Comparison of ENCODE assay signal across 1 cellular context in the genomic region with DNA sequence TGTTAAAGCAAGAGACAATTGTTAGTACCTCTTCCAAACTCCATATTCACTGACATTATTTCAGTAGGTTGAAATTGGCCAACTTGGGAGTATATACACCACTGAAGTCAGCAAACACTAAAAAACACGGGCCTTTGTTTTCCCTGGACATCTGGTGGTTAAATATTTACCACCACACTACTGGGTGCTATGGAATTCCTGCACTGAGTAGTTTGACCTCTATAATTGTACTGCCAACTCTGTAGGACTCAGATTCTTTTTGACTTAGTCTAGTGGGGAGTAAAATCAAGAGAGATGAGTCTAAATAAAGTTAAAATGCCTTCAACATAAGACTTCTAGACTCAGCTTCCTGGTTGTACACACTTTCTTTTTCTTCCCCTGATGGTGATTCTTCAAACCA.
TF ChIP-seq lines count a peak whose summit lies in the region.

No MANE protein-coding gene starts in this region.

TF ChIP-seq in HepG2, 621 proteins besides CTCF, POLR2A, EP300 and RAD21 (continued from another document and continues in another):
- TF ChIP-seq, protein P1, sequence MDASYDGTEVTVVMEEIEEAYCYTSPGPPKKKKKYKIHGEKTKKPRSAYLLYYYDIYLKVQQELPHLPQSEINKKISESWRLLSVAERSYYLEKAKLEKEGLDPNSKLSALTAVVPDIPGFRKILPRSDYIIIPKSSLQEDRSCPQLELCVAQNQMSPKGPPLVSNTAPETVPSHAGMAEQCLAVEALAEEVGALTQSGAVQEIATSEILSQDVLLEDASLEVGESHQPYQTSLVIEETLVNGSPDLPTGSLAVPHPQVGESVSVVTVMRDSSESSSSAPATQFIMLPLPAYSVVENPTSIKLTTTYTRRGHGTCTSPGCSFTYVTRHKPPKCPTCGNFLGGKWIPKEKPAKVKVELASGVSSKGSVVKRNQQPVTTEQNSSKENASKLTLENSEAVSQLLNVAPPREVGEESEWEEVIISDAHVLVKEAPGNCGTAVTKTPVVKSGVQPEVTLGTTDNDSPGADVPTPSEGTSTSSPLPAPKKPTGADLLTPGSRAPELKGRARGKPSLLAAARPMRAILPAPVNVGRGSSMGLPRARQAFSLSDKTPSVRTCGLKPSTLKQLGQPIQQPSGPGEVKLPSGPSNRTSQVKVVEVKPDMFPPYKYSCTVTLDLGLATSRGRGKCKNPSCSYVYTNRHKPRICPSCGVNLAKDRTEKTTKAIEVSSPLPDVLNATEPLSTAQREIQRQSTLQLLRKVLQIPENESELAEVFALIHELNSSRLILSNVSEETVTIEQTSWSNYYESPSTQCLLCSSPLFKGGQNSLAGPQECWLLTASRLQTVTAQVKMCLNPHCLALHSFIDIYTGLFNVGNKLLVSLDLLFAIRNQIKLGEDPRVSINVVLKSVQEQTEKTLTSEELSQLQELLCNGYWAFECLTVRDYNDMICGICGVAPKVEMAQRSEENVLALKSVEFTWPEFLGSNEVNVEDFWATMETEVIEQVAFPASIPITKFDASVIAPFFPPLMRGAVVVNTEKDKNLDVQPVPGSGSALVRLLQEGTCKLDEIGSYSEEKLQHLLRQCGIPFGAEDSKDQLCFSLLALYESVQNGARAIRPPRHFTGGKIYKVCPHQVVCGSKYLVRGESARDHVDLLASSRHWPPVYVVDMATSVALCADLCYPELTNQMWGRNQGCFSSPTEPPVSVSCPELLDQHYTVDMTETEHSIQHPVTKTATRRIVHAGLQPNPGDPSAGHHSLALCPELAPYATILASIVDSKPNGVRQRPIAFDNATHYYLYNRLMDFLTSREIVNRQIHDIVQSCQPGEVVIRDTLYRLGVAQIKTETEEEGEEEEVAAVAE (CRISPR knock-in tag; IDR thresholded peaks at IDR 0.05; ENCODE audit: borderline replicate concordance): no peak
- TF ChIP-seq, protein P2, sequence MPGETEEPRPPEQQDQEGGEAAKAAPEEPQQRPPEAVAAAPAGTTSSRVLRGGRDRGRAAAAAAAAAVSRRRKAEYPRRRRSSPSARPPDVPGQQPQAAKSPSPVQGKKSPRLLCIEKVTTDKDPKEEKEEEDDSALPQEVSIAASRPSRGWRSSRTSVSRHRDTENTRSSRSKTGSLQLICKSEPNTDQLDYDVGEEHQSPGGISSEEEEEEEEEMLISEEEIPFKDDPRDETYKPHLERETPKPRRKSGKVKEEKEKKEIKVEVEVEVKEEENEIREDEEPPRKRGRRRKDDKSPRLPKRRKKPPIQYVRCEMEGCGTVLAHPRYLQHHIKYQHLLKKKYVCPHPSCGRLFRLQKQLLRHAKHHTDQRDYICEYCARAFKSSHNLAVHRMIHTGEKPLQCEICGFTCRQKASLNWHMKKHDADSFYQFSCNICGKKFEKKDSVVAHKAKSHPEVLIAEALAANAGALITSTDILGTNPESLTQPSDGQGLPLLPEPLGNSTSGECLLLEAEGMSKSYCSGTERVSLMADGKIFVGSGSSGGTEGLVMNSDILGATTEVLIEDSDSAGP (CRISPR knock-in tag; IDR thresholded peaks at IDR 0.05; ENCODE audit: borderline replicate concordance): no peak
- no peak for TF ChIP-seq ZNF225 (CRISPR knock-in tag; IDR thresholded peaks at IDR 0.05)
- TF ChIP-seq, protein P3, sequence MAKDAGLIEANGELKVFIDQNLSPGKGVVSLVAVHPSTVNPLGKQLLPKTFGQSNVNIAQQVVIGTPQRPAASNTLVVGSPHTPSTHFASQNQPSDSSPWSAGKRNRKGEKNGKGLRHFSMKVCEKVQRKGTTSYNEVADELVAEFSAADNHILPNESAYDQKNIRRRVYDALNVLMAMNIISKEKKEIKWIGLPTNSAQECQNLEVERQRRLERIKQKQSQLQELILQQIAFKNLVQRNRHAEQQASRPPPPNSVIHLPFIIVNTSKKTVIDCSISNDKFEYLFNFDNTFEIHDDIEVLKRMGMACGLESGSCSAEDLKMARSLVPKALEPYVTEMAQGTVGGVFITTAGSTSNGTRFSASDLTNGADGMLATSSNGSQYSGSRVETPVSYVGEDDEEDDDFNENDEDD (CRISPR knock-in tag; IDR thresholded peaks at IDR 0.05; ENCODE audit: borderline replicate concordance): no peak
- TF ChIP-seq TEAD3 (CRISPR knock-in tag; optimal IDR thresholded peaks at IDR 0.05; ENCODE audit: borderline replicate concordance): peak; percentile 85
- TF ChIP-seq MAFK (conservative IDR thresholded peaks at IDR 0.05 in 1 of 2, IDR thresholded peaks at IDR 0.05 in 1 of 2; ENCODE audit: low read length in 2 of 2): no peak
- no peak for TF ChIP-seq ZNF703 (CRISPR knock-in tag; IDR thresholded peaks at IDR 0.05; ENCODE audit: borderline replicate concordance)
- TF ChIP-seq, protein P4, sequence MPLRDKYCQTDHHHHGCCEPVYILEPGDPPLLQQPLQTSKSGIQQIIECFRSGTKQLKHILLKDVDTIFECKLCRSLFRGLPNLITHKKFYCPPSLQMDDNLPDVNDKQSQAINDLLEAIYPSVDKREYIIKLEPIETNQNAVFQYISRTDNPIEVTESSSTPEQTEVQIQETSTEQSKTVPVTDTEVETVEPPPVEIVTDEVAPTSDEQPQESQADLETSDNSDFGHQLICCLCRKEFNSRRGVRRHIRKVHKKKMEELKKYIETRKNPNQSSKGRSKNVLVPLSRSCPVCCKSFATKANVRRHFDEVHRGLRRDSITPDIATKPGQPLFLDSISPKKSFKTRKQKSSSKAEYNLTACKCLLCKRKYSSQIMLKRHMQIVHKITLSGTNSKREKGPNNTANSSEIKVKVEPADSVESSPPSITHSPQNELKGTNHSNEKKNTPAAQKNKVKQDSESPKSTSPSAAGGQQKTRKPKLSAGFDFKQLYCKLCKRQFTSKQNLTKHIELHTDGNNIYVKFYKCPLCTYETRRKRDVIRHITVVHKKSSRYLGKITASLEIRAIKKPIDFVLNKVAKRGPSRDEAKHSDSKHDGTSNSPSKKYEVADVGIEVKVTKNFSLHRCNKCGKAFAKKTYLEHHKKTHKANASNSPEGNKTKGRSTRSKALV (CRISPR knock-in tag; IDR thresholded peaks at IDR 0.05): peak; percentile 64; the same call in 1 of the 2 replicates
- no peak for TF ChIP-seq ZFP62 (CRISPR knock-in tag; IDR thresholded peaks at IDR 0.05)
- TF ChIP-seq, protein P5, sequence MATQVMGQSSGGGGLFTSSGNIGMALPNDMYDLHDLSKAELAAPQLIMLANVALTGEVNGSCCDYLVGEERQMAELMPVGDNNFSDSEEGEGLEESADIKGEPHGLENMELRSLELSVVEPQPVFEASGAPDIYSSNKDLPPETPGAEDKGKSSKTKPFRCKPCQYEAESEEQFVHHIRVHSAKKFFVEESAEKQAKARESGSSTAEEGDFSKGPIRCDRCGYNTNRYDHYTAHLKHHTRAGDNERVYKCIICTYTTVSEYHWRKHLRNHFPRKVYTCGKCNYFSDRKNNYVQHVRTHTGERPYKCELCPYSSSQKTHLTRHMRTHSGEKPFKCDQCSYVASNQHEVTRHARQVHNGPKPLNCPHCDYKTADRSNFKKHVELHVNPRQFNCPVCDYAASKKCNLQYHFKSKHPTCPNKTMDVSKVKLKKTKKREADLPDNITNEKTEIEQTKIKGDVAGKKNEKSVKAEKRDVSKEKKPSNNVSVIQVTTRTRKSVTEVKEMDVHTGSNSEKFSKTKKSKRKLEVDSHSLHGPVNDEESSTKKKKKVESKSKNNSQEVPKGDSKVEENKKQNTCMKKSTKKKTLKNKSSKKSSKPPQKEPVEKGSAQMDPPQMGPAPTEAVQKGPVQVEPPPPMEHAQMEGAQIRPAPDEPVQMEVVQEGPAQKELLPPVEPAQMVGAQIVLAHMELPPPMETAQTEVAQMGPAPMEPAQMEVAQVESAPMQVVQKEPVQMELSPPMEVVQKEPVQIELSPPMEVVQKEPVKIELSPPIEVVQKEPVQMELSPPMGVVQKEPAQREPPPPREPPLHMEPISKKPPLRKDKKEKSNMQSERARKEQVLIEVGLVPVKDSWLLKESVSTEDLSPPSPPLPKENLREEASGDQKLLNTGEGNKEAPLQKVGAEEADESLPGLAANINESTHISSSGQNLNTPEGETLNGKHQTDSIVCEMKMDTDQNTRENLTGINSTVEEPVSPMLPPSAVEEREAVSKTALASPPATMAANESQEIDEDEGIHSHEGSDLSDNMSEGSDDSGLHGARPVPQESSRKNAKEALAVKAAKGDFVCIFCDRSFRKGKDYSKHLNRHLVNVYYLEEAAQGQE (IDR thresholded peaks at IDR 0.05; ENCODE audit: borderline replicate concordance in 1 of 2, low read depth in 1 of 2, low read length in 2 of 2): peak in 1 of 2 experiments; percentile 70; a peak in 1 of 4 replicates
- TF ChIP-seq TRIM24 (CRISPR knock-in tag; IDR thresholded peaks at IDR 0.05): no peak
- TF ChIP-seq SALL1 (CRISPR knock-in tag; IDR thresholded peaks at IDR 0.05): no peak; the same call in 1 of the 2 replicates
- TF ChIP-seq NR2F2 (IDR thresholded peaks at IDR 0.05; ENCODE audit: borderline replicate concordance, low read depth): peak; percentile 97
- TF ChIP-seq SUZ12 (IDR thresholded peaks at IDR 0.05; ENCODE audit: low read depth, low read length): no peak
- no peak for TF ChIP-seq LCORL (IDR thresholded peaks at IDR 0.05)
- no peak for TF ChIP-seq LCORL (CRISPR knock-in tag; IDR thresholded peaks at IDR 0.05)
- no peak for TF ChIP-seq CC2D1A (CRISPR knock-in tag; IDR thresholded peaks at IDR 0.05)
- TF ChIP-seq ZNF570 (CRISPR knock-in tag; IDR thresholded peaks at IDR 0.05; ENCODE audit: borderline replicate concordance): no peak
- no peak for TF ChIP-seq ZNF17 (CRISPR knock-in tag; IDR thresholded peaks at IDR 0.05)
- no peak for TF ChIP-seq ZFP36 (IDR thresholded peaks at IDR 0.05; ENCODE audit: borderline replicate concordance, low read depth, low read length, partially characterized antibody)
- TF ChIP-seq ZNF782 (CRISPR knock-in tag; IDR thresholded peaks at IDR 0.05; ENCODE audit: borderline replicate concordance): no peak
- TF ChIP-seq ZNF367 (CRISPR knock-in tag; IDR thresholded peaks at IDR 0.05; ENCODE audit: borderline replicate concordance): no peak
- no peak for TF ChIP-seq DMAP1 (CRISPR knock-in tag; IDR thresholded peaks at IDR 0.05)
- TF ChIP-seq ZSCAN30 (CRISPR knock-in tag; IDR thresholded peaks at IDR 0.05): no peak
- TF ChIP-seq, protein P6, sequence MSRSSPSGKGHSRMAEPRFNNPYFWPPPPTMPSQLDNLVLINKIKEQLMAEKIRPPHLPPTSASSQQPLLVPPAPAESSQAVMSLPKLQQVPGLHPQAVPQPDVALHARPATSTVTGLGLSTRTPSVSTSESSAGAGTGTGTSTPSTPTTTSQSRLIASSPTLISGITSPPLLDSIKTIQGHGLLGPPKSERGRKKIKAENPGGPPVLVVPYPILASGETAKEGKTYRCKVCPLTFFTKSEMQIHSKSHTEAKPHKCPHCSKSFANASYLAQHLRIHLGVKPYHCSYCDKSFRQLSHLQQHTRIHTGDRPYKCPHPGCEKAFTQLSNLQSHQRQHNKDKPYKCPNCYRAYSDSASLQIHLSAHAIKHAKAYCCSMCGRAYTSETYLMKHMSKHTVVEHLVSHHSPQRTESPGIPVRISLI (CRISPR knock-in tag; IDR thresholded peaks at IDR 0.05; ENCODE audit: borderline replicate concordance): peak; percentile 55; the same call in 1 of the 2 replicates
- TF ChIP-seq, protein P7, sequence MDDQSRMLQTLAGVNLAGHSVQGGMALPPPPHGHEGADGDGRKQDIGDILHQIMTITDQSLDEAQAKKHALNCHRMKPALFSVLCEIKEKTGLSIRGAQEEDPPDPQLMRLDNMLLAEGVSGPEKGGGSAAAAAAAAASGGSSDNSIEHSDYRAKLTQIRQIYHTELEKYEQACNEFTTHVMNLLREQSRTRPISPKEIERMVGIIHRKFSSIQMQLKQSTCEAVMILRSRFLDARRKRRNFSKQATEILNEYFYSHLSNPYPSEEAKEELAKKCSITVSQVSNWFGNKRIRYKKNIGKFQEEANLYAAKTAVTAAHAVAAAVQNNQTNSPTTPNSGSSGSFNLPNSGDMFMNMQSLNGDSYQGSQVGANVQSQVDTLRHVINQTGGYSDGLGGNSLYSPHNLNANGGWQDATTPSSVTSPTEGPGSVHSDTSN (CRISPR knock-in tag; IDR thresholded peaks at IDR 0.05; ENCODE audit: borderline replicate concordance): no peak
- TF ChIP-seq, protein P8, sequence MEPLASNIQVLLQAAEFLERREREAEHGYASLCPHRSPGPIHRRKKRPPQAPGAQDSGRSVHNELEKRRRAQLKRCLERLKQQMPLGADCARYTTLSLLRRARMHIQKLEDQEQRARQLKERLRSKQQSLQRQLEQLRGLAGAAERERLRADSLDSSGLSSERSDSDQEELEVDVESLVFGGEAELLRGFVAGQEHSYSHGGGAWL (CRISPR knock-in tag; IDR thresholded peaks at IDR 0.05): no peak
- no peak for TF ChIP-seq CCAR2 (optimal IDR thresholded peaks at IDR 0.05; ENCODE audit: low read depth, low read length)
- TF ChIP-seq SRSF1 (optimal IDR thresholded peaks at IDR 0.05; ENCODE audit: low read depth, low read length): no peak
- TF ChIP-seq ZSCAN31 (CRISPR knock-in tag; IDR thresholded peaks at IDR 0.05; ENCODE audit: low read depth): no peak
- TF ChIP-seq ISX (CRISPR knock-in tag; conservative IDR thresholded peaks at IDR 0.05): 0 out of 2 replicates have a peak, but pooled peaks have one; percentile 51
- TF ChIP-seq ZNF850 (CRISPR knock-in tag; conservative IDR thresholded peaks at IDR 0.05): no peak
- no peak for TF ChIP-seq BRCA1 (CRISPR knock-in tag; IDR thresholded peaks at IDR 0.05)
- TF ChIP-seq, protein P9, sequence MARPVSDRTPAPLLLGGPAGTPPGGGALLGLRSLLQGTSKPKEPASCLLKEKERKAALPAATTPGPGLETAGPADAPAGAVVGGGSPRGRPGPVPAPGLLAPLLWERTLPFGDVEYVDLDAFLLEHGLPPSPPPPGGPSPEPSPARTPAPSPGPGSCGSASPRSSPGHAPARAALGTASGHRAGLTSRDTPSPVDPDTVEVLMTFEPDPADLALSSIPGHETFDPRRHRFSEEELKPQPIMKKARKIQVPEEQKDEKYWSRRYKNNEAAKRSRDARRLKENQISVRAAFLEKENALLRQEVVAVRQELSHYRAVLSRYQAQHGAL (CRISPR knock-in tag; IDR thresholded peaks at IDR 0.05; ENCODE audit: not compliant biosample characterization): no peak
- TF ChIP-seq NFIB (CRISPR knock-in tag; IDR thresholded peaks at IDR 0.05; ENCODE audit: borderline replicate concordance): no peak
- TF ChIP-seq, protein P10, sequence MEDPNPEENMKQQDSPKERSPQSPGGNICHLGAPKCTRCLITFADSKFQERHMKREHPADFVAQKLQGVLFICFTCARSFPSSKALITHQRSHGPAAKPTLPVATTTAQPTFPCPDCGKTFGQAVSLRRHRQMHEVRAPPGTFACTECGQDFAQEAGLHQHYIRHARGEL (CRISPR knock-in tag; IDR thresholded peaks at IDR 0.05): no peak
- TF ChIP-seq ZNF619 (CRISPR knock-in tag; IDR thresholded peaks at IDR 0.05): no peak
- 0 out of 2 replicates have a peak, but pooled peaks have one; percentile 55 for TF ChIP-seq ZNF264 (CRISPR knock-in tag; IDR thresholded peaks at IDR 0.05)
- TF ChIP-seq FOXC1 (CRISPR knock-in tag; IDR thresholded peaks at IDR 0.05; ENCODE audit: borderline replicate concordance): no peak
- TF ChIP-seq RBM22 (optimal IDR thresholded peaks at IDR 0.05; ENCODE audit: low read length): no peak
- TF ChIP-seq ZFYVE20 (CRISPR knock-in tag; IDR thresholded peaks at IDR 0.05; ENCODE audit: borderline replicate concordance, low read depth): no peak
- no peak for TF ChIP-seq ZNF790 (CRISPR knock-in tag; IDR thresholded peaks at IDR 0.05; ENCODE audit: borderline replicate concordance)
- no peak for TF ChIP-seq ZNF121 (CRISPR knock-in tag; IDR thresholded peaks at IDR 0.05)
- no peak for TF ChIP-seq ZNF607 (CRISPR knock-in tag; IDR thresholded peaks at IDR 0.05; ENCODE audit: borderline replicate concordance)
